In the genomic region with DNA sequence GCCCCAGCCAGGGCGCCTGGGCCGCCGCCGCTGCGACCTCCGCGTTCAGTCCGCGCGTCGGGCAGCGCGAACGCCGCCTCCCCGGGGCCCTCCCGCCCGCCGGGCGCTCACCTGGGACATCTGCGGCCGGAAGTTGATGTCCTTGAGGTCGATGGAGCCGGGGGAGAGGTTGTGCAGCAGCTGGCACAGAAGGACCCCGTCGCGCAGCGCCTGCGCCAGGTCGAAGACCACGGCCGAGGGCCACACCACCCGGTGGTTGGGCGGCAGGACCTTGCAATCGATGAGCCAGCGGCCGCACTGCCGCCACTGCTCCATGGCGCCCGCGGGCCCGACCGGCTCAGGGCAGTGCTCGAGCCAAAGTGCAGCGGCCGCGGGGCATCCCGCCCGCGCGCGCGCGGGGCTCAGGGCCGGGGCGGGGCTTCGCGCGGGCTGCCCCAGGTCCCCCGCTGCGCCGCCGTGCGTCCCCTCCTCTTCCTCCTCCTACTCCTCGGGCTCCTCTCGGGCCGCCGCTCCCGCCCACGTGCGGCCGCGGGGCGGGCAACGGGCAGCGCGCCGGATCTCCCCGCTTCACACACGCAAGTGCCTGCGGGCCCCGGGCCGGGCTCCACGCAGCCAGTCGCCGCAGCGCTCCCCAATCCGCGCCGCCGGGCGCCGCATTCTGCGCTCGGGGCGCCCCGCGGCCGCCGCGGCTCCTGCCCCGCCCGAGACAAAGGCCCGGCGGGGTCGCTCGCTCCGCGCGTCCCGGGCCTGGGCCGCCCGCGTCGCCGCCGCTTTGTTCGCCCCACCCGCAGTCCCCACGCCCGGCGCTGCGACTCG, we compare ENCODE assay signal across 8 cellular contexts. TPM values are rescaled to one million over a fixed set of nuclear protein-coding genes. Genes with fewer than 3 reads are reported as not detected.
DNase-seq lines count a peak whose midpoint lies in the region; ATAC-seq, FAIRE-seq and TF ChIP-seq lines count a peak whose summit lies in the region.

TSS of gene VAV2 (minus strand) at position 361 of the 816 bp plus-strand sequence. CDS start at position 315, 46 bp downstream.

- no peak for TF ChIP-seq CTCF in endothelial cell of umbilical vein (IDR thresholded peaks at IDR 0.05; ENCODE audit: extremely low read depth in 1 of 2, insufficient read depth in 1 of 2, low read depth in 1 of 2, low read length in 2 of 2)

- CTCF ChIA-PET in activated CD8-positive, alpha-beta T cell treated with anti-CD3 and anti-CD28 coated beads, Interleukin-2, amount 10 ng/mL, durations not matched to agents 7 days and 5 days (lab: Charles Lee), result interaction anchor here (2.2 to 5.4 kb wide), 4 partner anchors 30 to 265 kb away, joined by 7 to 135 read pairs (median 52); no protein-coding TSS in a partner anchor
- CTCF ChIA-PET in endothelial cell of umbilical vein (lab: Charles Lee), result interaction anchor here (1.2 to 5.5 kb wide), 14 partner anchors 20 to 460 kb away, joined by 3 to 232 read pairs (median 7); no protein-coding TSS in a partner anchor

- no peaks in the 10 kb centered on the region for H3K27me3 ChIP-seq in endothelial cell of umbilical vein (ENCODE audit: control insufficient read depth in 2 of 2, insufficient read depth in 2 of 2, low read length in 2 of 2)

- H3K4me3 Mint-ChIP-seq in activated CD8-positive, alpha-beta T cell treated with anti-CD3 and anti-CD28 coated beads, Interleukin-2, amount 10 ng/mL, durations not matched to agents 7 days and 5 days, result peak within 1 kb of the TSS; percentile 65

- H3K79me2 ChIP-seq in endothelial cell of umbilical vein (ENCODE audit: control insufficient read depth, insufficient read depth, low read length), result peaks cover 44% of the 10 kb centered on the region

- DNase-seq in A172 (ENCODE audit: low spot score), result peak; percentile 56
- no peak for DNase-seq in GM18507 (ENCODE audit: extremely low spot score, insufficient read length, low read depth)
- peak; percentile 34 for DNase-seq in NCI-H2196 treated with DMSO at 0.1 percent for 48 hours (lab: John Stamatoyannopoulos, UW; ENCODE audit: unreplicated experiment)
- peak; percentile 56 for DNase-seq in activated CD8-positive, alpha-beta T cell treated with anti-CD3 and anti-CD28 coated beads, Interleukin-2, amount 10 ng/mL, durations not matched to agents 7 days and 5 days
- DNase-seq in endothelial cell of umbilical vein (ENCODE audit: low read depth, low spot score), result peak; percentile 48
- DNase-seq in mucosa of gallbladder (ENCODE audit: low spot score), result peak; percentile 51
- DNase-seq in substantia nigra (lab: John Stamatoyannopoulos, UW), result peak in 19 of 49 donors; percentile 18 to 63 (median 37)

- dilution Hi-C loops in endothelial cell of umbilical vein (cut with MboI; ENCODE audit: extremely low pct_ligation_motif_present, low sequenced_read_pairs), result no loop called here

- H3K9me1 ChIP-seq in endothelial cell of umbilical vein (replicated peaks; ENCODE audit: control insufficient read depth, extremely low read depth, insufficient read depth, low read length), result no peaks in the 10 kb centered on the region

- H3K27me3 Mint-ChIP-seq in activated CD8-positive, alpha-beta T cell treated with anti-CD3 and anti-CD28 coated beads, Interleukin-2, amount 10 ng/mL, durations not matched to agents 7 days and 5 days (ENCODE audit: low read depth), result peaks cover 7% of the 10 kb centered on the region

- H3K4me3 ChIP-seq in endothelial cell of umbilical vein (replicated peaks in 1 of 3; ENCODE audit: insufficient read depth in 1 of 3, low read depth in 1 of 3, low read length in 3 of 3), result peak within 1 kb of the TSS; percentile 51 to 70 (median 67)

- H3K27ac ChIP-seq in endothelial cell of umbilical vein (ENCODE audit: insufficient read depth, low read depth, low read length), result peak within 1 kb of the TSS; percentile 76
- peak within 1 kb of the TSS; percentile 45 for H3K27ac ChIP-seq in substantia nigra (ENCODE audit: low read depth, low read length, poor library complexity, severe bottlenecking)

- peak within 1 kb of the TSS; percentile 69 for H3K9ac ChIP-seq in endothelial cell of umbilical vein (replicated peaks; ENCODE audit: extremely low read depth, insufficient read depth, low read length)

- peaks cover 5% of the 10 kb centered on the region for H3K4me1 Mint-ChIP-seq in activated CD8-positive, alpha-beta T cell treated with anti-CD3 and anti-CD28 coated beads, Interleukin-2, amount 10 ng/mL, durations not matched to agents 7 days and 5 days (ENCODE audit: low read depth)

- FAIRE-seq in GM18507 (lab: Jason Lieb, UNC), result peak; percentile 46
- FAIRE-seq in endothelial cell of umbilical vein (lab: Jason Lieb, UNC), result peak; percentile 21

- peak; percentile 43 for TF ChIP-seq POLR2A in endothelial cell of umbilical vein (IDR thresholded peaks at IDR 0.05; ENCODE audit: low read depth, low read length)

- no peak within 1 kb of the TSS for H3K27ac Mint-ChIP-seq in activated CD8-positive, alpha-beta T cell treated with anti-CD3 and anti-CD28 coated beads, Interleukin-2, amount 10 ng/mL, durations not matched to agents 7 days and 5 days

- no peaks in the 10 kb centered on the region for H3K9me3 ChIP-seq in endothelial cell of umbilical vein (replicated peaks; ENCODE audit: control insufficient read depth, insufficient read depth, low read length)

- H3K4me2 ChIP-seq in endothelial cell of umbilical vein (ENCODE audit: insufficient read depth, low read length), result peak within 1 kb of the TSS; percentile 82

- POLR2A ChIA-PET in activated CD8-positive, alpha-beta T cell treated with anti-CD3 and anti-CD28 coated beads, Interleukin-2, amount 10 ng/mL, durations not matched to agents 7 days and 5 days (lab: Charles Lee), result no interaction called here
- POLR2A ChIA-PET in endothelial cell of umbilical vein (lab: Charles Lee), result no interaction called here

- intact Hi-C loops in endothelial cell of umbilical vein (cut with micrococcal nuclease), result loop anchor here (2.0 to 5.0 kb wide), 5 partner anchors 31 to 145 kb away; partner anchors contain the start of gene BRD3OS

- H3K36me3 Mint-ChIP-seq in activated CD8-positive, alpha-beta T cell treated with anti-CD3 and anti-CD28 coated beads, Interleukin-2, amount 10 ng/mL, durations not matched to agents 7 days and 5 days (ENCODE audit: low read depth), result no peaks in the 10 kb centered on the region

- ATAC-seq in HG02938 (IDR thresholded peaks at IDR 0.05; ENCODE audit: unreplicated experiment), result peak; percentile 47
- ATAC-seq in activated CD8-positive, alpha-beta T cell treated with anti-CD3 and anti-CD28 coated beads, Interleukin-2, amount 10 ng/mL, durations not matched to agents 7 days and 5 days, result peak; percentile 67

- H4K20me1 ChIP-seq in endothelial cell of umbilical vein (replicated peaks; ENCODE audit: control insufficient read depth, extremely low read depth, insufficient read depth, low read length), result no peaks in the 10 kb centered on the region

- no peaks in the 10 kb centered on the region for H3K36me3 ChIP-seq in endothelial cell of umbilical vein (ENCODE audit: control insufficient read depth in 2 of 2, extremely low read depth in 1 of 2, insufficient read depth in 2 of 2, low read length in 2 of 2)

- no peaks in the 10 kb centered on the region for H3K9me3 Mint-ChIP-seq in activated CD8-positive, alpha-beta T cell treated with anti-CD3 and anti-CD28 coated beads, Interleukin-2, amount 10 ng/mL, durations not matched to agents 7 days and 5 days (ENCODE audit: insufficient read depth)

- peak within 1 kb of the TSS; percentile 85 for H2AFZ ChIP-seq in endothelial cell of umbilical vein (ENCODE audit: low read depth, low read length)

- peaks cover 15% of the 10 kb centered on the region for H3K4me1 ChIP-seq in endothelial cell of umbilical vein (ENCODE audit: control insufficient read depth, extremely low read depth, insufficient read depth, low read length)

- BruUV-seq in endothelial cell of umbilical vein (replicated peaks; lab: Mats Ljungman, UMichigan), result no TSS peak

TF ChIP-seq in endothelial cell of umbilical vein, 7 proteins besides CTCF, POLR2A, EP300 and RAD21:
- TF ChIP-seq, protein P1, sequence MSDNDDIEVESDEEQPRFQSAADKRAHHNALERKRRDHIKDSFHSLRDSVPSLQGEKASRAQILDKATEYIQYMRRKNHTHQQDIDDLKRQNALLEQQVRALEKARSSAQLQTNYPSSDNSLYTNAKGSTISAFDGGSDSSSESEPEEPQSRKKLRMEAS (IDR thresholded peaks at IDR 0.05; ENCODE audit: insufficient read depth, insufficient read length), result no peak
- no peak for TF ChIP-seq FOS (IDR thresholded peaks at IDR 0.05; ENCODE audit: borderline replicate concordance, insufficient read depth, low read length)
- TF ChIP-seq MYC (IDR thresholded peaks at IDR 0.05; ENCODE audit: low read depth, low read length), result no peak
- no peak for TF ChIP-seq EZH2 (IDR thresholded peaks at IDR 0.05; ENCODE audit: borderline replicate concordance, low read depth, low read length, severe bottlenecking)
- TF ChIP-seq GATA2 (IDR thresholded peaks at IDR 0.05; ENCODE audit: insufficient read depth, insufficient read length, low read depth, low read length), result no peak
- TF ChIP-seq POLR2AphosphoS5 (IDR thresholded peaks at IDR 0.05; ENCODE audit: insufficient read depth, low read depth, low read length), result peak; percentile 55

RNA-seq across cellular contexts. Expression of gene VAV2, which starts in this region (rescaled TPM):
- 14.2 and 14.4 TPM in 2 replicates for total RNA-seq in A172 (2014; rRNA removed; shearing (Covaris generic))
- total RNA-seq in activated CD8-positive, alpha-beta T cell treated with anti-CD3 and anti-CD28 coated beads, Interleukin-2, amount 10 ng/mL, durations not matched to agents 7 days and 5 days, result 10 to 100 TPM; 10.1 to 10.3 TPM
- 29.9 and 30.6 TPM in 2 replicates for total RNA-seq in endothelial cell of umbilical vein
- polyA plus RNA-seq in endothelial cell of umbilical vein, result 8.6 and 10.6 TPM in 2 replicates
- polyA plus RNA-seq in endothelial cell of umbilical vein (2011; cell fraction: cytosol; rRNA removed), result 14.4 and 14.8 TPM in 2 replicates
- 32.0 and 32.3 TPM in 2 replicates for polyA plus RNA-seq in endothelial cell of umbilical vein (2011; cell fraction: nucleus; rRNA removed)
- 18.8 and 23.8 TPM in 2 replicates for polyA plus RNA-seq in endothelial cell of umbilical vein (2012)
- polyA minus RNA-seq in endothelial cell of umbilical vein, result 22.5 and 22.6 TPM in 2 replicates
- 24.8 TPM for polyA minus RNA-seq in endothelial cell of umbilical vein (2011; cell fraction: cytosol; rRNA and poly(A)+ RNA removed)
- 18.1 TPM in 2 replicates for polyA minus RNA-seq in endothelial cell of umbilical vein (2011; cell fraction: nucleus; rRNA and poly(A)+ RNA removed)
- total RNA-seq in mucosa of gallbladder, result 64.4 TPM
